8 cellular contexts compared by ENCODE assay signal in genomic region chr1:235504494-235505222, GRCh38. TPM values are rescaled to one million over a fixed set of nuclear protein-coding genes. Genes with fewer than 3 reads are reported as not detected.
A peak's percentile ranks its signal among the peaks of the same experiment; 100 is the strongest.
DNase-seq lines count a peak whose midpoint lies in the region; ATAC-seq and TF ChIP-seq lines count a peak whose summit lies in the region.

No MANE protein-coding gene starts in this region.

- H3K27me3 Mint-ChIP-seq in activated T-helper 1 cell treated with anti-CD3 and anti-CD28 coated beads, Interleukin-12 subunit alpha, Interleukin-12 subunit beta, Interleukin-2, Interleukin-4 antibody, amounts not matched to agents 30 ng/mL and 10 ng/mL and 1 ng/mL, durations not matched to agents 14 hours and 24 hours and 36 hours (ENCODE audit: insufficient read depth): peaks cover 16% of the 10 kb centered on the region
- peaks cover 0 to 9% (median 0%) of the 10 kb centered on the region in 5 donors for H3K27me3 Mint-ChIP-seq in naive thymus-derived CD4-positive, alpha-beta T cell
- no peaks in the 10 kb centered on the region for H3K27me3 Mint-ChIP-seq in stimulated activated naive B cell treated with anti-CD40 and anti-IgM and Interleukin-4, amounts not matched to agents 10 μg/mL and 1 μg/mL and 100 μg/mL, for 72 hours

- no peaks in the 10 kb centered on the region for H3K9me2 ChIP-seq in DOHH2 (replicated peaks; ENCODE audit: control insufficient read depth, low read length)

- peak; percentile 46 to 76 for TF ChIP-seq POLR2A in Peyer's patch (IDR thresholded peaks at IDR 0.05)

- H3K79me2 ChIP-seq in DOHH2 (ENCODE audit: control insufficient read depth, low read length): peaks cover 42% of the 10 kb centered on the region

- DNase-seq in Peyer's patch: peak; percentile 99 to 100 (median 100)
- peak; percentile 98 for DNase-seq in activated T-helper 1 cell treated with anti-CD3 and anti-CD28 coated beads, Interleukin-12 subunit alpha, Interleukin-12 subunit beta, Interleukin-2, Interleukin-4 antibody, amounts not matched to agents 30 ng/mL and 10 ng/mL and 1 ng/mL, durations not matched to agents 14 hours and 24 hours and 36 hours (ENCODE audit: low spot score)
- DNase-seq in fibroblast of gingiva (ENCODE audit: low read depth): peak; percentile 99
- DNase-seq in naive thymus-derived CD4-positive, alpha-beta T cell: peak; percentile 95 to 99 (median 98)
- DNase-seq in stimulated activated naive B cell treated with anti-CD40 and anti-IgM and Interleukin-4, amounts not matched to agents 10 μg/mL and 1 μg/mL and 100 μg/mL, for 72 hours: peak; percentile 98

- H3K9me3 ChIP-seq in DOHH2 (ENCODE audit: control insufficient read depth, insufficient read depth, low read length) (no peaks in the 10 kb centered on the region), KOPT-K1 (ENCODE audit: insufficient read depth, low read length, poor library complexity, severe bottlenecking) (no peaks in the 10 kb centered on the region), Peyer's patch (no peaks in the 10 kb centered on the region)
- H3K9me3 ChIP-seq in naive thymus-derived CD4-positive, alpha-beta T cell (ENCODE audit: control insufficient read depth in 2 of 3, low read length in 3 of 3): no peaks in the 10 kb centered on the region

- intact Hi-C loops in activated T-helper 1 cell treated with anti-CD3 and anti-CD28 coated beads, Interleukin-12 subunit alpha, Interleukin-12 subunit beta, Interleukin-2, Interleukin-4 antibody, amounts not matched to agents 30 ng/mL and 10 ng/mL and 1 ng/mL, durations not matched to agents 14 hours and 24 hours and 36 hours (cut with micrococcal nuclease): loop anchor here (1.0 to 10.0 kb wide), 18 partner anchors 11 to 1131 kb away; partner anchors contain the start of genes ARID4B, COA6, GGPS1 and HEATR1
- intact Hi-C loops in naive thymus-derived CD4-positive, alpha-beta T cell (cut with micrococcal nuclease): loop anchor here (1.0 to 10.0 kb wide), 22 partner anchors 9 to 1291 kb away; partner anchors contain the start of genes COA6 (in 2 of the 2), RBM34 (in 2 of the 2), TARBP1 (in 2 of the 2) and TOMM20 (in 2 of the 2)

- TF ChIP-seq CTCF in DOHH2 (IDR thresholded peaks at IDR 0.05; ENCODE audit: low read depth, low read length, poor library complexity, severe bottlenecking) (peak; percentile 89), Peyer's patch (IDR thresholded peaks at IDR 0.05) (peak; percentile 69 to 97 (median 93))

- H3F3A ChIP-seq in DOHH2 (ENCODE audit: control insufficient read depth, insufficient read depth): peaks cover 9% of the 10 kb centered on the region

- peak overlapping the region; percentile 100 for H3K4me2 ChIP-seq in DOHH2 (ENCODE audit: low read length)

- H3K27ac Mint-ChIP-seq in activated T-helper 1 cell treated with anti-CD3 and anti-CD28 coated beads, Interleukin-12 subunit alpha, Interleukin-12 subunit beta, Interleukin-2, Interleukin-4 antibody, amounts not matched to agents 30 ng/mL and 10 ng/mL and 1 ng/mL, durations not matched to agents 14 hours and 24 hours and 36 hours: peak overlapping the region; percentile 97
- H3K27ac Mint-ChIP-seq in naive thymus-derived CD4-positive, alpha-beta T cell: peak overlapping the region; percentile 94 to 98 (median 97)
- peak overlapping the region; percentile 98 for H3K27ac Mint-ChIP-seq in stimulated activated naive B cell treated with anti-CD40 and anti-IgM and Interleukin-4, amounts not matched to agents 10 μg/mL and 1 μg/mL and 100 μg/mL, for 72 hours

- peaks cover 22% of the 10 kb centered on the region for H3K4me1 ChIP-seq in DOHH2 (ENCODE audit: control insufficient read depth, low read length)
- peaks cover 0 to 14% (median 0%) of the 10 kb centered on the region in 4 donors for H3K4me1 ChIP-seq in Peyer's patch
- H3K4me1 ChIP-seq in naive thymus-derived CD4-positive, alpha-beta T cell (ENCODE audit: control insufficient read depth in 2 of 2, insufficient read depth in 2 of 2, low read length in 2 of 2): peaks cover 0 to 9% of the 10 kb centered on the region in 2 donors

- CTCF ChIA-PET in naive thymus-derived CD4-positive, alpha-beta T cell (lab: Charles Lee): interaction anchor here (0.5 to 1.3 kb wide), 6 partner anchors 15 to 468 kb away, joined by 3 to 4 read pairs (median 4); no protein-coding TSS in a partner anchor

- no peaks in the 10 kb centered on the region for H3K9me3 Mint-ChIP-seq in activated T-helper 1 cell treated with anti-CD3 and anti-CD28 coated beads, Interleukin-12 subunit alpha, Interleukin-12 subunit beta, Interleukin-2, Interleukin-4 antibody, amounts not matched to agents 30 ng/mL and 10 ng/mL and 1 ng/mL, durations not matched to agents 14 hours and 24 hours and 36 hours
- no peaks in the 10 kb centered on the region for H3K9me3 Mint-ChIP-seq in naive thymus-derived CD4-positive, alpha-beta T cell
- no peaks in the 10 kb centered on the region for H3K9me3 Mint-ChIP-seq in stimulated activated naive B cell treated with anti-CD40 and anti-IgM and Interleukin-4, amounts not matched to agents 10 μg/mL and 1 μg/mL and 100 μg/mL, for 72 hours

- peaks cover 4% of the 10 kb centered on the region for H3K36me3 Mint-ChIP-seq in activated T-helper 1 cell treated with anti-CD3 and anti-CD28 coated beads, Interleukin-12 subunit alpha, Interleukin-12 subunit beta, Interleukin-2, Interleukin-4 antibody, amounts not matched to agents 30 ng/mL and 10 ng/mL and 1 ng/mL, durations not matched to agents 14 hours and 24 hours and 36 hours (ENCODE audit: low read depth)
- H3K36me3 Mint-ChIP-seq in naive thymus-derived CD4-positive, alpha-beta T cell: peaks cover 0 to 3% (median 0%) of the 10 kb centered on the region in 5 donors
- peaks cover 2 to 3% of the 10 kb centered on the region in 2 donors for H3K36me3 Mint-ChIP-seq in stimulated activated naive B cell treated with anti-CD40 and anti-IgM and Interleukin-4, amounts not matched to agents 10 μg/mL and 1 μg/mL and 100 μg/mL, for 72 hours

- H3K36me3 ChIP-seq in DOHH2 (ENCODE audit: control insufficient read depth, low read length) (0 out of 2 replicates have a peak, but pooled peaks cover 3% of the 10 kb centered on the region), KOPT-K1 (ENCODE audit: insufficient read depth, low read length) (no peaks in the 10 kb centered on the region), Peyer's patch (no peaks in the 10 kb centered on the region)
- H3K36me3 ChIP-seq in naive thymus-derived CD4-positive, alpha-beta T cell (ENCODE audit: control insufficient read depth in 2 of 3, insufficient read depth in 3 of 3, low read length in 3 of 3): no peaks in the 10 kb centered on the region

- peaks cover 41% of the 10 kb centered on the region for H3K4me1 Mint-ChIP-seq in activated T-helper 1 cell treated with anti-CD3 and anti-CD28 coated beads, Interleukin-12 subunit alpha, Interleukin-12 subunit beta, Interleukin-2, Interleukin-4 antibody, amounts not matched to agents 30 ng/mL and 10 ng/mL and 1 ng/mL, durations not matched to agents 14 hours and 24 hours and 36 hours (ENCODE audit: low read depth)
- H3K4me1 Mint-ChIP-seq in naive thymus-derived CD4-positive, alpha-beta T cell: peaks cover 4 to 28% (median 20%) of the 10 kb centered on the region in 7 donors
- peaks cover 13 to 40% of the 10 kb centered on the region in 2 donors for H3K4me1 Mint-ChIP-seq in stimulated activated naive B cell treated with anti-CD40 and anti-IgM and Interleukin-4, amounts not matched to agents 10 μg/mL and 1 μg/mL and 100 μg/mL, for 72 hours

- ATAC-seq in GM21786 (IDR thresholded peaks at IDR 0.05; ENCODE audit: unreplicated experiment): peak; percentile 79
- ATAC-seq in naive thymus-derived CD4-positive, alpha-beta T cell: peak; percentile 93
- ATAC-seq in stimulated activated naive B cell treated with anti-CD40 and anti-IgM and Interleukin-4, amounts not matched to agents 10 μg/mL and 1 μg/mL and 100 μg/mL, for 72 hours (replicated peaks): peak; percentile 80 to 85

- peaks cover 4% of the 10 kb centered on the region for H4K20me1 ChIP-seq in DOHH2 (ENCODE audit: control insufficient read depth, insufficient read depth, low read depth, low read length)

- POLR2A ChIA-PET in naive thymus-derived CD4-positive, alpha-beta T cell (lab: Charles Lee): interaction anchor here (0.5 to 2.6 kb wide), 11 partner anchors 9 to 1131 kb away, joined by 3 to 10 read pairs (median 3); partner anchors contain the start of genes COA6, LYST and TOMM20

- H3K27ac ChIP-seq in DOHH2 (ENCODE audit: low read depth, low read length): peak overlapping the region; percentile 82
- peak overlapping the region; percentile 86 for H3K27ac ChIP-seq in KOPT-K1 (ENCODE audit: low read depth, low read length, poor library complexity, severe bottlenecking)
- H3K27ac ChIP-seq in Peyer's patch: peak overlapping the region; percentile 93 to 97 (median 95)
- H3K27ac ChIP-seq in naive thymus-derived CD4-positive, alpha-beta T cell (ENCODE audit: low read depth, low read length): peak overlapping the region; percentile 90

- H3K4me3 ChIP-seq in DOHH2 (ENCODE audit: low read length): peak overlapping the region; percentile 93
- peak overlapping the region; percentile 67 to 96 (median 84) for H3K4me3 ChIP-seq in Peyer's patch
- H3K4me3 ChIP-seq in naive thymus-derived CD4-positive, alpha-beta T cell (ENCODE audit: low read length): peak overlapping the region; percentile 93

- H3K27me3 ChIP-seq in DOHH2 (ENCODE audit: control insufficient read depth, low read length): no peaks in the 10 kb centered on the region
- no peaks in the 10 kb centered on the region for H3K27me3 ChIP-seq in Peyer's patch
- H3K27me3 ChIP-seq in naive thymus-derived CD4-positive, alpha-beta T cell (ENCODE audit: control insufficient read depth in 2 of 2, insufficient read depth in 2 of 2, low read length in 2 of 2): no peaks in the 10 kb centered on the region

- peak overlapping the region; percentile 92 for H3K4me3 Mint-ChIP-seq in activated T-helper 1 cell treated with anti-CD3 and anti-CD28 coated beads, Interleukin-12 subunit alpha, Interleukin-12 subunit beta, Interleukin-2, Interleukin-4 antibody, amounts not matched to agents 30 ng/mL and 10 ng/mL and 1 ng/mL, durations not matched to agents 14 hours and 24 hours and 36 hours
- H3K4me3 Mint-ChIP-seq in naive thymus-derived CD4-positive, alpha-beta T cell: peak overlapping the region; percentile 83 to 98 (median 96)
- H3K4me3 Mint-ChIP-seq in stimulated activated naive B cell treated with anti-CD40 and anti-IgM and Interleukin-4, amounts not matched to agents 10 μg/mL and 1 μg/mL and 100 μg/mL, for 72 hours: peak overlapping the region; percentile 94 to 96

RNA-seq across cellular contexts. Expression of gene B3GALNT2, which starts 0.4 kb away (rescaled TPM):
- total RNA-seq in Peyer's patch: 10 to 100 TPM; 13.2 to 53.1 (median 32.7) TPM
- 18.5 and 20.3 TPM in 2 replicates for total RNA-seq in activated T-helper 1 cell treated with anti-CD3 and anti-CD28 coated beads, Interleukin-12 subunit alpha, Interleukin-12 subunit beta, Interleukin-2, Interleukin-4 antibody, amounts not matched to agents 30 ng/mL and 10 ng/mL and 1 ng/mL, durations not matched to agents 14 hours and 24 hours and 36 hours
- 10 to 100 TPM in 1 of 5 experiments, 1 to 10 TPM in 4; 5.3 to 10.1 (median 8.9) TPM for total RNA-seq in naive thymus-derived CD4-positive, alpha-beta T cell
- polyA plus RNA-seq in naive thymus-derived CD4-positive, alpha-beta T cell: 1 to 10 TPM; 4.3 to 6.0 TPM

Comparison
In these comparisons a context has a peak if more than half of its experiments do, and no peak if none do; other contexts are left out.
1. Peak in every context shown above with its lines: DNase-seq, ATAC-seq, H3K4me3 ChIP-seq and H3K27ac ChIP-seq.